8 cellular contexts compared by ENCODE assay signal in genomic region chr2:84881581-84882414, GRCh38. TPM values are rescaled to one million over a fixed set of nuclear protein-coding genes. Genes with fewer than 3 reads are reported as not detected.
DNase-seq lines count a peak whose midpoint lies in the region; ATAC-seq, FAIRE-seq and TF ChIP-seq lines count a peak whose summit lies in the region.

No MANE protein-coding gene starts in this region.

- peak overlapping the region; percentile 71; the same call in 1 of the 2 replicates for H3K18ac ChIP-seq in H1 (ENCODE audit: extremely low read depth, low read length)

- no peak overlapping the region for H2BK5ac ChIP-seq in H1 (ENCODE audit: low read depth, low read length)

- peaks cover 20 to 31% (median 23%) of the 10 kb centered on the region in 10 experiments for H3K4me1 ChIP-seq in BLaER1 treated with 17β-estradiol and CSF1 and Interleukin-3, amounts not matched to agents 10 nM and 100 nM
- H3K4me1 ChIP-seq in H1 (replicated peaks in 1 of 4; ENCODE audit: control insufficient read depth in 3 of 4, insufficient read depth in 4 of 4, low read length in 3 of 4): peaks cover 0 to 3% (median under 1%) of the 10 kb centered on the region in 4 experiments; a peak in 3 of 7 replicates

- peak in 1 of 2 experiments; percentile 12; a peak in 1 of 3 replicates for TF ChIP-seq POLR2A in H1 (IDR thresholded peaks at IDR 0.05; ENCODE audit: control extremely low read depth in 1 of 2, low read depth in 2 of 2, low read length in 2 of 2)

- peaks cover 72 to 90% (median 83%) of the 10 kb centered on the region in 11 experiments for H3K27me3 ChIP-seq in BLaER1 treated with 17β-estradiol and CSF1 and Interleukin-3, amounts not matched to agents 10 nM and 100 nM
- peaks cover 12 to 42% (median 39%) of the 10 kb centered on the region in 4 experiments for H3K27me3 ChIP-seq in H1 (replicated peaks in 1 of 4; ENCODE audit: control insufficient read depth in 3 of 4, extremely low read depth in 1 of 4, insufficient read depth in 3 of 4, low read length in 3 of 4)

- no peaks in the 10 kb centered on the region for H3K36me3 ChIP-seq in BLaER1 treated with 17β-estradiol and CSF1 and Interleukin-3, amounts not matched to agents 10 nM and 100 nM
- no peaks in the 10 kb centered on the region for H3K36me3 ChIP-seq in H1 (ENCODE audit: control insufficient read depth in 2 of 4, insufficient read depth in 4 of 4, low read length in 3 of 4)

- H3K9me3 ChIP-seq in BLaER1 treated with 17β-estradiol and CSF1 and Interleukin-3, amounts not matched to agents 10 nM and 100 nM (replicated peaks in 1 of 11): no peaks in the 10 kb centered on the region
- no peaks in the 10 kb centered on the region for H3K9me3 ChIP-seq in H1 (ENCODE audit: insufficient read depth in 2 of 2, low read depth in 1 of 2, low read length in 1 of 2)

- H3K9ac ChIP-seq in BLaER1 treated with 17β-estradiol and CSF1 and Interleukin-3, amounts not matched to agents 10 nM and 100 nM: peak overlapping the region in 3 of 11 experiments; percentile 1 to 33 (median 12); a peak in 4 of 22 replicates
- no peak overlapping the region; a peak in 1 of 7 replicates for H3K9ac ChIP-seq in H1 (replicated peaks in 1 of 4; ENCODE audit: extremely low read depth in 1 of 4, low read depth in 3 of 4, low read length in 3 of 4)

- DNase-seq in GM19238 (ENCODE audit: insufficient read length, low spot score): peak; percentile 70
- peak; percentile 48 for DNase-seq in NCI-H748 treated with DMSO at 0.1 percent for 48 hours (lab: John Stamatoyannopoulos, UW)
- DNase-seq in activated CD8-positive, alpha-beta memory T cell treated with anti-CD3 and anti-CD28 coated beads for 24 hours: peak; percentile 93
- DNase-seq in H1 (ENCODE audit: low read depth in 1 of 2, low spot score in 2 of 2): peak in 1 of 2 experiments; percentile 92
- DNase-seq in mesenteric fat pad (ENCODE audit: low spot score): peak; percentile 91
- DNase-seq in stimulated activated CD8-positive, alpha-beta memory T cell treated with anti-CD3 and anti-CD28 coated beads, Interleukin-15, amount 100 ng/mL, for 1 hour (ENCODE audit: low read depth): peak; percentile 82

- no peak overlapping the region for H2BK15ac ChIP-seq in H1 (ENCODE audit: low read length)

- WGBS in H1 (ENCODE audit: extremely low coverage in 1 of 2, insufficient coverage in 1 of 2, insufficient read length in 1 of 2, insufficient replicate concordance in 2 of 2, low coverage in 1 of 2, low lambda C conversion rate in 2 of 2, missing lambda C conversion rate in 1 of 2), 2 experiments: 6% methylated on average over 29 of the region's 29 CpGs; no CpG with 5 or more reads in 1 of the 2 experiments

- peak overlapping the region; percentile 80 to 100 (median 87) for H3K4me2 ChIP-seq in BLaER1 treated with 17β-estradiol and CSF1 and Interleukin-3, amounts not matched to agents 10 nM and 100 nM
- peak overlapping the region; percentile 93 to 95 for H3K4me2 ChIP-seq in H1 (ENCODE audit: insufficient read depth in 1 of 2, low read depth in 2 of 2, low read length in 2 of 2)

- no peak for TF ChIP-seq EP300 in H1 (IDR thresholded peaks at IDR 0.05; ENCODE audit: borderline replicate concordance in 1 of 2, low read depth in 2 of 2, low read length in 2 of 2)

- no peak overlapping the region for H2BK12ac ChIP-seq in H1 (ENCODE audit: low read depth, low read length)

- H3K27ac ChIP-seq in BLaER1 treated with 17β-estradiol and CSF1 and Interleukin-3, amounts not matched to agents 10 nM and 100 nM: no peak overlapping the region
- H3K27ac ChIP-seq in H1 (ENCODE audit: low read depth, low read length): no peak overlapping the region

- H4K5ac ChIP-seq in H1 (ENCODE audit: insufficient read length, low read depth, low read length): no peak overlapping the region

- no peak overlapping the region for H2BK20ac ChIP-seq in H1 (ENCODE audit: low read length)

- no peak overlapping the region for H3K4ac ChIP-seq in H1 (replicated peaks; ENCODE audit: insufficient read length, low read depth, low read length)

- H3K23ac ChIP-seq in H1 (ENCODE audit: insufficient read length): no peak overlapping the region

- no peak overlapping the region for H3K56ac ChIP-seq in H1 (replicated peaks; ENCODE audit: insufficient read length, low read depth, low read length)

- peak overlapping the region; percentile 43 to 68 (median 56) for H3K4me3 ChIP-seq in BLaER1 treated with 17β-estradiol and CSF1 and Interleukin-3, amounts not matched to agents 10 nM and 100 nM
- H3K4me3 ChIP-seq in H1 (ENCODE audit: extremely low read depth in 1 of 4, insufficient read depth in 2 of 4, low read depth in 3 of 4, low read length in 4 of 4): peak overlapping the region; percentile 48 to 75 (median 62)

- POLR2A ChIA-PET in H1 (lab: Charles Lee; ENCODE audit: partially characterized antibody): interaction anchor here (0.6 to 1.6 kb wide), 8 partner anchors 13 to 264 kb away, joined by 3 to 4 read pairs (median 3); no protein-coding TSS in a partner anchor

- H3K79me2 ChIP-seq in H1 (ENCODE audit: control insufficient read depth in 1 of 2, insufficient read depth in 2 of 2, low read length in 2 of 2): no peaks in the 10 kb centered on the region

- H4K91ac ChIP-seq in H1 (replicated peaks; ENCODE audit: insufficient read length, low read length): no peak overlapping the region

- H4K8ac ChIP-seq in H1 (ENCODE audit: extremely low read depth, insufficient read depth, low read length): no peak overlapping the region

- CTCF ChIA-PET in H1 (lab: Charles Lee; ENCODE audit: partially characterized antibody): interaction anchor here (0.6 to 8.1 kb wide), 21 partner anchors 10 to 562 kb away, joined by 3 to 38 read pairs (median 3); no protein-coding TSS in a partner anchor

- H4K20me1 ChIP-seq in BLaER1 treated with 17β-estradiol and CSF1 and Interleukin-3, amounts not matched to agents 10 nM and 100 nM: peaks cover 0 to 18% (median 9%) of the 10 kb centered on the region in 11 experiments; a peak in 14 of 22 replicates
- peaks cover 0 to 5% of the 10 kb centered on the region in 2 experiments for H4K20me1 ChIP-seq in H1 (replicated peaks in 1 of 2; ENCODE audit: control insufficient read depth in 1 of 2, insufficient read depth in 2 of 2, low read length in 2 of 2)

- H2AFZ ChIP-seq in H1 (ENCODE audit: low read length): 0 out of 2 replicates have a peak overlapping the region, but pooled peaks have one; percentile 14

- FAIRE-seq in H1 (lab: Jason Lieb, UNC): peak; percentile 32

- peaks cover 18% of the 10 kb centered on the region for H3K23me2 ChIP-seq in H1 (ENCODE audit: low read depth, low read length)

- no peak overlapping the region for H2AK5ac ChIP-seq in H1 (ENCODE audit: low read depth, low read length)

- TF ChIP-seq RAD21 in H1 (IDR thresholded peaks at IDR 0.05 in 1 of 2, conservative IDR thresholded peaks at IDR 0.05 in 1 of 2; ENCODE audit: low read depth in 2 of 2, low read length in 2 of 2): peak; percentile 80 to 82

- H3K14ac ChIP-seq in H1 (ENCODE audit: insufficient read length): no peak overlapping the region

- H3K79me1 ChIP-seq in H1 (ENCODE audit: low read depth, low read length): no peaks in the 10 kb centered on the region

- peak; percentile 72 for ATAC-seq in HG03439 (IDR thresholded peaks at IDR 0.05; ENCODE audit: unreplicated experiment)

- peak; percentile 66 to 86 (median 72) for TF ChIP-seq CTCF in H1 (IDR thresholded peaks at IDR 0.05; ENCODE audit: control extremely low read depth in 1 of 3, insufficient read depth in 1 of 3, low read depth in 1 of 3, low read length in 3 of 3)

- no peak overlapping the region for H2BK120ac ChIP-seq in H1 (replicated peaks; ENCODE audit: low read depth, low read length)

TF ChIP-seq in H1, 55 proteins besides CTCF, POLR2A, EP300 and RAD21 (continues in another document):
- TF ChIP-seq SRF (IDR thresholded peaks at IDR 0.05; ENCODE audit: low read depth, low read length) (no peak), CEBPB (IDR thresholded peaks at IDR 0.05; ENCODE audit: low read depth, low read length) (no peak), HDAC2 (IDR thresholded peaks at IDR 0.05; ENCODE audit: borderline replicate concordance in 1 of 2, low read depth in 2 of 2, low read length in 2 of 2) (peak in 1 of 2 experiments; percentile 52; a peak in 1 of 4 replicates), BACH1 (IDR thresholded peaks at IDR 0.05; ENCODE audit: low read length) (no peak), TBP (IDR thresholded peaks at IDR 0.05; ENCODE audit: low read depth, low read length) (no peak), RBBP5 (IDR thresholded peaks at IDR 0.05; ENCODE audit: borderline replicate concordance, low read depth, low read length) (no peak), SP4 (IDR thresholded peaks at IDR 0.05; ENCODE audit: low read length) (no peak), EZH2 (IDR thresholded peaks at IDR 0.05; ENCODE audit: low read depth, low read length, severe bottlenecking) (no peak), ASH2L (IDR thresholded peaks at IDR 0.05; ENCODE audit: low read length) (peak; percentile 56), GTF2F1 (IDR thresholded peaks at IDR 0.05; ENCODE audit: borderline replicate concordance, low read depth, low read length) (no peak), RXRA (IDR thresholded peaks at IDR 0.05; ENCODE audit: insufficient read depth, low read depth, low read length) (no peak), TEAD4 (IDR thresholded peaks at IDR 0.05; ENCODE audit: low read depth, low read length) (no peak), TAF7 (optimal IDR thresholded peaks at IDR 0.05; ENCODE audit: borderline replicate concordance, low read depth, low read length) (no peak)

RNA-seq across cellular contexts. Expression of gene TRABD2A, which starts 0.9 kb away (rescaled TPM):
- 18.6 and 19.7 TPM in 2 replicates for total RNA-seq in H1 (2021; fragmentation: NEBNext Ultra II Directional; extraction: Animal tissue kit (Norgen Biotek cat#: 25700))
- 17.3 and 17.6 TPM in 2 replicates for polyA plus RNA-seq in H1 (2011; rRNA removed)
- polyA plus RNA-seq in H1 (2011; cell fraction: cytosol; rRNA removed): 11.8 TPM
- polyA plus RNA-seq in H1 (2011; cell fraction: nucleus; rRNA removed): 60.0 TPM
- polyA plus RNA-seq in H1 (2012, experiment 1 of 2): 14.8 to 18.1 TPM (median 16.3 TPM) in 4 replicates
- polyA plus RNA-seq in H1 (2012, experiment 2 of 2): 7.3 TPM
- polyA plus RNA-seq in H1 (2013, experiment 1 of 2): 27.0 TPM
- polyA plus RNA-seq in H1 (2013, experiment 2 of 2): 24.8 TPM
- polyA minus RNA-seq in H1 (2011; rRNA and poly(A)+ RNA removed): 58.8 and 70.9 TPM in 2 replicates
- polyA minus RNA-seq in H1 (2011; cell fraction: cytosol; rRNA and poly(A)+ RNA removed): 22.2 TPM
- polyA minus RNA-seq in H1 (2011; cell fraction: nucleus; rRNA and poly(A)+ RNA removed): 67.6 TPM
- 6.3 TPM for total RNA-seq in mesenteric fat pad

RNA-seq across cellular contexts. Expression of gene TMSB10, which starts 23.7 kb away (rescaled TPM):
- total RNA-seq in H1 (2021; fragmentation: NEBNext Ultra II Directional; extraction: Animal tissue kit (Norgen Biotek cat#: 25700)): 1,075 and 1,095 TPM in 2 replicates
- 593 and 852 TPM in 2 replicates for polyA plus RNA-seq in H1 (2011; rRNA removed)
- polyA plus RNA-seq in H1 (2011; cell fraction: cytosol; rRNA removed): 1,307 TPM
- 850 TPM for polyA plus RNA-seq in H1 (2011; cell fraction: nucleus; rRNA removed)
- polyA plus RNA-seq in H1 (2012, experiment 1 of 2): 1,219 to 1,602 TPM (median 1,382 TPM) in 4 replicates
- polyA plus RNA-seq in H1 (2012, experiment 2 of 2): 5,019 TPM
- 1,059 TPM for polyA plus RNA-seq in H1 (2013, experiment 1 of 2)
- 1,056 TPM for polyA plus RNA-seq in H1 (2013, experiment 2 of 2)
- 80.7 and 118 TPM in 2 replicates for polyA minus RNA-seq in H1 (2011; rRNA and poly(A)+ RNA removed)
- 145 TPM for polyA minus RNA-seq in H1 (2011; cell fraction: cytosol; rRNA and poly(A)+ RNA removed)
- polyA minus RNA-seq in H1 (2011; cell fraction: nucleus; rRNA and poly(A)+ RNA removed): 80.6 TPM
- total RNA-seq in mesenteric fat pad: 1,485 TPM
